Comparison of ENCODE assay signal across 12 cellular contexts in genomic region chr7:31687024-31687423, GRCh38. TPM values are rescaled to one million over a fixed set of nuclear protein-coding genes. Genes with fewer than 3 reads are reported as not detected.
A peak's percentile ranks its signal among the peaks of the same experiment; 100 is the strongest.
DNase-seq lines count a peak whose midpoint lies in the region; ATAC-seq and TF ChIP-seq lines count a peak whose summit lies in the region.
"Had no signal": no experiment of that assay in that cellular context is flagged by ENCODE, and none has a peak within 500 bp of the region (broad histone marks: within the 10 kb centered on the region; RNA-seq: fewer than 3 reads in every experiment).

Gene PPP1R17 (plus strand): TSS chr7:31687215. CDS start chr7:31692442, 5,227 bp downstream.

- H3K36me3 Mint-ChIP-seq in CD14-positive monocyte: peaks cover 0 to 3% of the 10 kb centered on the region in 2 donors
- H3K36me3 Mint-ChIP-seq: stimulated activated effector memory CD8-positive, alpha-beta T cell treated with anti-CD3 and anti-CD28 coated beads, Interleukin-12 subunit alpha, Interleukin-12 subunit beta, amount 100 ng/mL, for 72 hours had no signal

- TF ChIP-seq CTCF in CD14-positive monocyte (IDR thresholded peaks at IDR 0.05): no peak
- no peak for TF ChIP-seq CTCF in GM13977 (IDR thresholded peaks at IDR 0.05; ENCODE audit: extremely low read depth, insufficient read depth, missing control alignments)

- no peaks in the 10 kb centered on the region for H3K9me3 Mint-ChIP-seq in CD14-positive monocyte

- peaks cover 0 to 10% (median 2%) of the 10 kb centered on the region in 3 donors for H3K27me3 Mint-ChIP-seq in CD14-positive monocyte (ENCODE audit: low read depth in 3 of 3)

- in situ Hi-C loops in GM13977 (cut with MboI; ENCODE audit: low pct_unique_long_range_greater_than_20kb, low sequenced_read_pairs, unreplicated experiment): no loop called here

- no peak for DNase-seq in CD14-positive monocyte (ENCODE audit: low spot score)
- peak in 2 of 3 experiments; percentile 80 to 94 for DNase-seq in NCI-H1417 (lab: John Stamatoyannopoulos, UW)
- peak; percentile 34 for DNase-seq in astrocyte of the hippocampus (ENCODE audit: low read depth, low spot score)
- peak; percentile 78 for DNase-seq in iPS-NIHi7 (ENCODE audit: extremely low spot score)
- no peak for DNase-seq in inferior parietal cortex (ENCODE audit: extremely low spot score)
- no peak for DNase-seq in GM13977 (ENCODE audit: low spot score)
- DNase-seq: activated CD4-positive, CD25-positive, alpha-beta regulatory T cell; NCI-H526 treated with DMSO at 0.1 percent for 48 hours; stimulated activated CD4-positive, alpha-beta T cell treated with anti-CD3 and anti-CD28 coated beads, Interleukin-2, amount 100 ng/mL, for 48 hours had no signal

- H3K4me1 Mint-ChIP-seq in CD14-positive monocyte: peaks cover 45% of the 10 kb centered on the region
- H3K4me1 Mint-ChIP-seq: stimulated activated effector memory CD8-positive, alpha-beta T cell treated with anti-CD3 and anti-CD28 coated beads, Interleukin-12 subunit alpha, Interleukin-12 subunit beta, amount 100 ng/mL, for 72 hours had no signal

- ATAC-seq in GM19397 (IDR thresholded peaks at IDR 0.05; ENCODE audit: unreplicated experiment) (no peak), HG02642 (IDR thresholded peaks at IDR 0.05; ENCODE audit: poor library complexity, unreplicated experiment) (no peak)
- ATAC-seq: stimulated activated effector memory CD8-positive, alpha-beta T cell treated with anti-CD3 and anti-CD28 coated beads, Interleukin-12 subunit alpha, Interleukin-12 subunit beta, amount 100 ng/mL, for 72 hours had no signal

- peak within 1 kb of the TSS; percentile 52 to 94 (median 89) for H3K27ac Mint-ChIP-seq in CD14-positive monocyte
- H3K27ac Mint-ChIP-seq: stimulated activated effector memory CD8-positive, alpha-beta T cell treated with anti-CD3 and anti-CD28 coated beads, Interleukin-12 subunit alpha, Interleukin-12 subunit beta, amount 100 ng/mL, for 72 hours had no signal

- intact Hi-C loops in CD14-positive monocyte (cut with micrococcal nuclease): no loop called here

- H3K4me3 Mint-ChIP-seq in CD14-positive monocyte: peak within 1 kb of the TSS; percentile 20 to 65
- H3K4me3 Mint-ChIP-seq: stimulated activated effector memory CD8-positive, alpha-beta T cell treated with anti-CD3 and anti-CD28 coated beads, Interleukin-12 subunit alpha, Interleukin-12 subunit beta, amount 100 ng/mL, for 72 hours had no signal

RNA-seq across cellular contexts. Expression of gene PPP1R17, which starts in this region (rescaled TPM):
- 1 to 10 TPM in 1 of 2 donors, under 1 TPM in 1; 0.85 to 2.0 TPM for polyA plus RNA-seq in CD14-positive monocyte

Comparison
In these comparisons a context has a peak if more than half of its experiments do, and no peak if none do; other contexts are left out.
1. DNase-seq: peak in NCI-H1417 (2 of 3), astrocyte of the hippocampus (single experiment) and iPS-NIHi7 (single experiment); none in CD14-positive monocyte (single experiment), inferior parietal cortex (single experiment) and GM13977 (single experiment).